ENCODE assay signal across 18 cellular contexts in genomic region chr12:131941987-131942341, GRCh38.
"Had no signal": no experiment of that assay in that cellular context is flagged by ENCODE, and none has a peak within 500 bp of the region (broad histone marks: within the 10 kb centered on the region; RNA-seq: fewer than 3 reads in every experiment).

No MANE protein-coding gene starts in this region.

- ATAC-seq: left lobe of liver; naive thymus-derived CD4-positive, alpha-beta T cell had no signal

- H3K9me3 ChIP-seq: psoas muscle, right atrium auricular region, stomach, transverse colon, uterus had no signal

- FAIRE-seq: keratinocyte had no signal

- H3K36me3 ChIP-seq: transverse colon, uterus had no signal

- H3K4me1 ChIP-seq: psoas muscle, right atrium auricular region, uterus had no signal

- H3K4me3 ChIP-seq: psoas muscle, right atrium auricular region, stomach, transverse colon, uterus had no signal

- H3K27ac ChIP-seq: psoas muscle, right atrium auricular region, stomach, transverse colon, uterus had no signal

- H3K27me3 ChIP-seq: right atrium auricular region, stomach, transverse colon, uterus had no signal

- DNase-seq: activated CD4-positive, alpha-beta T cell treated with anti-CD3 and anti-CD28 coated beads for 1 hour; activated CD4-positive, alpha-beta T cell treated with anti-CD3 and anti-CD28 coated beads, Interleukin-2, amount 50 U/mL, for 1 hour; activated naive CD4-positive, alpha-beta T cell treated with anti-CD3 and anti-CD28 coated beads, Interleukin-2, amount 50 U/mL, for 16 hours; activated T-cell treated with anti-CD3 and anti-CD28 coated beads, Interleukin-2, amount 50 U/mL, for 24 hours; dermis blood vessel endothelial cell; effector CD8-positive, alpha-beta T cell; erythroblast; foreskin fibroblast; naive thymus-derived CD4-positive, alpha-beta T cell; stimulated activated CD4-positive, alpha-beta T cell treated with anti-CD3 and anti-CD28 coated beads, Interleukin-1b, Interleukin-23, amount 100 ng/mL, for 48 hours; T-helper 9 cell; transverse colon; uterus had no signal
